In the genomic region with DNA sequence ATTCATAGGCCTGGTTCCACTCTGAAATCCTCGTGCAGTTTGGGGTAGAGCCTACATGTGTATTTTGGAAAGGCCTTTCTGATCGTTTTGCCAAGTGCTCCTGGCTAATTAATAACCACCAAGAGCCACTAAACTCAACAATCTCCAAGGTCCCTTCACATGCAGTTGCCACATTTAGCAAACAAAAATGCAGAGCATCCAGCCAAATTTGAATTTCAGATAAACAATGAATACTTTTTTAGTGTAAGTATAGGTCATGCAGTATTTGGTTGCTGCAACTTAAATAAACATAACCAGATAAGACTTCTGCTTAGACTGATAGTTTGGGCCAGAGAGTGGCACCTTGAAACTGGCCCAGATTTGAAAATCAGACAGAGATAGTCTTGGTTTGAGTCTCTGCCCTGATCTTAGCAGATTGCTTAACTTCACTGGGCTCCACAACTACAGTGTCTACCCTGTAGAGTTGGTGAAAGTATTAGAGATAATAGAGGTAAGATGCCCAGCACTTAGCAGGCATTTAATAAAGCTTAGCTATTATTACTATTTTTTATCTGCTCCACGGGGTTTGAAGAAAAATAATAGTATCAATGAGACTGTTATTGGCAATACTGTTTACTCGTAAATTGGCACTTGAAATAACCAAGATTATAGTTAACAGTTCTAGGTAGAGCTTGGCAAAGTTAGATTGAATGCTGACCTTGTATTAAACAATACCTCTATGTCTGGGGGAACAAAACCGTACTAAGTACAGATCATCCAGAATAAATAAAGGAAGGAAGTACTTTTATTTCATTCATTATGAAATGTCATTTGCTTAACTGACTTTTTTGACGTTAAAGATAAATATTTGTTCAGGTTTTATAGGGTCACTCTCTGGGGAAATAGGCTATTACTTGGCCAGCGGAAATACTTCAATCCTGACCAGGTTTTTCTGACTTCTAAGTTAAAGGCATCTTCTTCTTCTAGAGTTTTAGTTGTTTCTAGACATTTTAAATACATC, we compare ENCODE assay signal across 2 cellular contexts.
TF ChIP-seq lines count a peak whose summit lies in the region.

No MANE protein-coding gene starts in this region.

TF ChIP-seq in A549, 52 proteins besides CTCF, POLR2A, EP300 and RAD21:
- TF ChIP-seq HOXB13 (CRISPR knock-in tag; IDR thresholded peaks at IDR 0.05; ENCODE audit: low read depth) (no peak), RCOR1 (IDR thresholded peaks at IDR 0.05; ENCODE audit: low read depth, low read length) (no peak), CEBPB (IDR thresholded peaks at IDR 0.05) (peak; percentile 81 to 88), HOXB5 (CRISPR knock-in tag; IDR thresholded peaks at IDR 0.05) (no peak), NFE2L2 (conservative IDR thresholded peaks at IDR 0.05; ENCODE audit: low read length) (no peak), GATA3 (IDR thresholded peaks at IDR 0.05; ENCODE audit: borderline replicate concordance) (peak; percentile 91), ZSCAN20 (CRISPR knock-in tag; IDR thresholded peaks at IDR 0.05) (0 out of 2 replicates have a peak, but pooled peaks have one; percentile 1), MAFK (IDR thresholded peaks at IDR 0.05; ENCODE audit: partially characterized antibody) (peak; percentile 17), BHLHE40 (IDR thresholded peaks at IDR 0.05; ENCODE audit: low read depth, low read length) (no peak), FOSB (CRISPR knock-in tag; IDR thresholded peaks at IDR 0.05) (no peak), CHD4 (IDR thresholded peaks at IDR 0.05; ENCODE audit: borderline replicate concordance) (no peak), FOSL2 (IDR thresholded peaks at IDR 0.05) (no peak), FOSL2 (CRISPR knock-in tag; IDR thresholded peaks at IDR 0.05) (peak; percentile 78), CHD2 (IDR thresholded peaks at IDR 0.05; ENCODE audit: low read length, partially characterized antibody) (no peak), JUNB (IDR thresholded peaks at IDR 0.05) (peak; percentile 64), EHF (CRISPR knock-in tag; IDR thresholded peaks at IDR 0.05) (no peak), HES2 (IDR thresholded peaks at IDR 0.05) (peak; percentile 60), ESRRA (IDR thresholded peaks at IDR 0.05; ENCODE audit: borderline replicate concordance, low read length) (no peak), EHMT2 (IDR thresholded peaks at IDR 0.05; ENCODE audit: low read depth) (no peak), MYC (IDR thresholded peaks at IDR 0.05; ENCODE audit: borderline replicate concordance, low read length) (no peak), JUN (IDR thresholded peaks at IDR 0.05) (peak; percentile 34 to 56; a peak in 1 of 5 replicates), ZFP36 (IDR thresholded peaks at IDR 0.05; ENCODE audit: borderline replicate concordance, partially characterized antibody) (peak; percentile 15), RNF2 (IDR thresholded peaks at IDR 0.05; ENCODE audit: borderline replicate concordance, low read depth) (no peak)
- TF ChIP-seq, protein P1, sequence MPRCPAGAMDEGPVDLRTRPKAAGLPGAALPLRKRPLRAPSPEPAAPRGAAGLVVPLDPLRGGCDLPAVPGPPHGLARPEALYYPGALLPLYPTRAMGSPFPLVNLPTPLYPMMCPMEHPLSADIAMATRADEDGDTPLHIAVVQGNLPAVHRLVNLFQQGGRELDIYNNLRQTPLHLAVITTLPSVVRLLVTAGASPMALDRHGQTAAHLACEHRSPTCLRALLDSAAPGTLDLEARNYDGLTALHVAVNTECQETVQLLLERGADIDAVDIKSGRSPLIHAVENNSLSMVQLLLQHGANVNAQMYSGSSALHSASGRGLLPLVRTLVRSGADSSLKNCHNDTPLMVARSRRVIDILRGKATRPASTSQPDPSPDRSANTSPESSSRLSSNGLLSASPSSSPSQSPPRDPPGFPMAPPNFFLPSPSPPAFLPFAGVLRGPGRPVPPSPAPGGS (IDR thresholded peaks at IDR 0.05): 0 out of 3 replicates have a peak, but pooled peaks have one; percentile 67
- TF ChIP-seq, protein P2, sequence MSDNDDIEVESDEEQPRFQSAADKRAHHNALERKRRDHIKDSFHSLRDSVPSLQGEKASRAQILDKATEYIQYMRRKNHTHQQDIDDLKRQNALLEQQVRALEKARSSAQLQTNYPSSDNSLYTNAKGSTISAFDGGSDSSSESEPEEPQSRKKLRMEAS (IDR thresholded peaks at IDR 0.05): peak; percentile 59; the same call in 1 of the 2 replicates
- TF ChIP-seq, protein P3, sequence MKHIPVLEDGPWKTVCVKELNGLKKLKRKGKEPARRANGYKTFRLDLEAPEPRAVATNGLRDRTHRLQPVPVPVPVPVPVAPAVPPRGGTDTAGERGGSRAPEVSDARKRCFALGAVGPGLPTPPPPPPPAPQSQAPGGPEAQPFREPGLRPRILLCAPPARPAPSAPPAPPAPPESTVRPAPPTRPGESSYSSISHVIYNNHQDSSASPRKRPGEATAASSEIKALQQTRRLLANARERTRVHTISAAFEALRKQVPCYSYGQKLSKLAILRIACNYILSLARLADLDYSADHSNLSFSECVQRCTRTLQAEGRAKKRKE (CRISPR knock-in tag; IDR thresholded peaks at IDR 0.05; ENCODE audit: low read depth): no peak
- TF ChIP-seq, protein P4, sequence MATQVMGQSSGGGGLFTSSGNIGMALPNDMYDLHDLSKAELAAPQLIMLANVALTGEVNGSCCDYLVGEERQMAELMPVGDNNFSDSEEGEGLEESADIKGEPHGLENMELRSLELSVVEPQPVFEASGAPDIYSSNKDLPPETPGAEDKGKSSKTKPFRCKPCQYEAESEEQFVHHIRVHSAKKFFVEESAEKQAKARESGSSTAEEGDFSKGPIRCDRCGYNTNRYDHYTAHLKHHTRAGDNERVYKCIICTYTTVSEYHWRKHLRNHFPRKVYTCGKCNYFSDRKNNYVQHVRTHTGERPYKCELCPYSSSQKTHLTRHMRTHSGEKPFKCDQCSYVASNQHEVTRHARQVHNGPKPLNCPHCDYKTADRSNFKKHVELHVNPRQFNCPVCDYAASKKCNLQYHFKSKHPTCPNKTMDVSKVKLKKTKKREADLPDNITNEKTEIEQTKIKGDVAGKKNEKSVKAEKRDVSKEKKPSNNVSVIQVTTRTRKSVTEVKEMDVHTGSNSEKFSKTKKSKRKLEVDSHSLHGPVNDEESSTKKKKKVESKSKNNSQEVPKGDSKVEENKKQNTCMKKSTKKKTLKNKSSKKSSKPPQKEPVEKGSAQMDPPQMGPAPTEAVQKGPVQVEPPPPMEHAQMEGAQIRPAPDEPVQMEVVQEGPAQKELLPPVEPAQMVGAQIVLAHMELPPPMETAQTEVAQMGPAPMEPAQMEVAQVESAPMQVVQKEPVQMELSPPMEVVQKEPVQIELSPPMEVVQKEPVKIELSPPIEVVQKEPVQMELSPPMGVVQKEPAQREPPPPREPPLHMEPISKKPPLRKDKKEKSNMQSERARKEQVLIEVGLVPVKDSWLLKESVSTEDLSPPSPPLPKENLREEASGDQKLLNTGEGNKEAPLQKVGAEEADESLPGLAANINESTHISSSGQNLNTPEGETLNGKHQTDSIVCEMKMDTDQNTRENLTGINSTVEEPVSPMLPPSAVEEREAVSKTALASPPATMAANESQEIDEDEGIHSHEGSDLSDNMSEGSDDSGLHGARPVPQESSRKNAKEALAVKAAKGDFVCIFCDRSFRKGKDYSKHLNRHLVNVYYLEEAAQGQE (IDR thresholded peaks at IDR 0.05): no peak
TF ChIP-seq in A549: peak in this region for 11.

TF ChIP-seq in endothelial cell of umbilical vein, 7 proteins besides CTCF, POLR2A, EP300 and RAD21:
- TF ChIP-seq JUN (IDR thresholded peaks at IDR 0.05; ENCODE audit: borderline replicate concordance, insufficient read depth, insufficient read length, low read depth) (no peak), MYC (IDR thresholded peaks at IDR 0.05; ENCODE audit: low read depth, low read length) (no peak), FOS (IDR thresholded peaks at IDR 0.05; ENCODE audit: borderline replicate concordance, insufficient read depth, low read length) (no peak), EZH2 (IDR thresholded peaks at IDR 0.05; ENCODE audit: borderline replicate concordance, low read depth, low read length, severe bottlenecking) (no peak), GATA2 (IDR thresholded peaks at IDR 0.05; ENCODE audit: insufficient read depth, insufficient read length, low read depth, low read length) (no peak), POLR2AphosphoS5 (IDR thresholded peaks at IDR 0.05; ENCODE audit: insufficient read depth, low read depth, low read length) (no peak)
- TF ChIP-seq, protein P2 (IDR thresholded peaks at IDR 0.05; ENCODE audit: insufficient read depth, insufficient read length): no peak
TF ChIP-seq in endothelial cell of umbilical vein: peak in this region for 0.
